1 cellular context compared by ENCODE assay signal in genomic region chr14:89337912-89338311, GRCh38.
A peak's percentile ranks its signal among the peaks of the same experiment; 100 is the strongest.
TF ChIP-seq lines count a peak whose summit lies in the region.

No MANE protein-coding gene starts in this region.

TF ChIP-seq in HepG2, 621 proteins besides CTCF, POLR2A, EP300 and RAD21:
- TF ChIP-seq RERE (CRISPR knock-in tag; IDR thresholded peaks at IDR 0.05; ENCODE audit: low read depth) (no peak), MED1 (CRISPR knock-in tag; IDR thresholded peaks at IDR 0.05) (0 out of 2 replicates have a peak, but pooled peaks have one; percentile 8), ZMYM4 (CRISPR knock-in tag; IDR thresholded peaks at IDR 0.05) (peak; percentile 2; the same call in 1 of the 2 replicates), ZNF33B (CRISPR knock-in tag; IDR thresholded peaks at IDR 0.05) (0 out of 2 replicates have a peak, but pooled peaks have one; percentile 27), E2F1 (CRISPR knock-in tag; IDR thresholded peaks at IDR 0.05) (no peak), ZNF878 (CRISPR knock-in tag; IDR thresholded peaks at IDR 0.05) (no peak), ZNF407 (CRISPR knock-in tag; IDR thresholded peaks at IDR 0.05; ENCODE audit: not compliant biosample characterization) (no peak), ZNF687 (CRISPR knock-in tag; IDR thresholded peaks at IDR 0.05) (peak; percentile 7; the same call in 1 of the 2 replicates), ZFP36 (IDR thresholded peaks at IDR 0.05; ENCODE audit: borderline replicate concordance, low read depth, low read length, partially characterized antibody) (no peak), CREM (IDR thresholded peaks at IDR 0.05) (no peak), CREM (CRISPR knock-in tag; IDR thresholded peaks at IDR 0.05) (no peak), SALL1 (CRISPR knock-in tag; IDR thresholded peaks at IDR 0.05) (peak; percentile 25; the same call in 1 of the 2 replicates), RARA (CRISPR knock-in tag; IDR thresholded peaks at IDR 0.05) (peak; percentile 30), ZMAT3 (CRISPR knock-in tag; conservative IDR thresholded peaks at IDR 0.05) (no peak), ZNF784 (CRISPR knock-in tag; IDR thresholded peaks at IDR 0.05; ENCODE audit: borderline replicate concordance) (no peak)
